In genomic region chr17:56144205-56144604, GRCh38 we compare ENCODE assay signal across 2 cellular contexts.
TF ChIP-seq lines count a peak whose summit lies in the region.

No MANE protein-coding gene starts in this region.

TF ChIP-seq in IMR-90, 13 proteins besides CTCF, POLR2A, EP300 and RAD21:
- no peak for TF ChIP-seq USF2 (IDR thresholded peaks at IDR 0.05; ENCODE audit: low read depth, low read length)
- TF ChIP-seq SMC3 (IDR thresholded peaks at IDR 0.05; ENCODE audit: low read depth, low read length) = no peak
- TF ChIP-seq RCOR1 (IDR thresholded peaks at IDR 0.05; ENCODE audit: insufficient replicate concordance, low read length) = no peak
- no peak for TF ChIP-seq FOS (IDR thresholded peaks at IDR 0.05; ENCODE audit: low read depth, low read length)
- TF ChIP-seq MAFK (IDR thresholded peaks at IDR 0.05; ENCODE audit: low read depth, low read length) = no peak
- TF ChIP-seq ELK1 (IDR thresholded peaks at IDR 0.05; ENCODE audit: borderline replicate concordance, low read depth, low read length) = no peak
- no peak for TF ChIP-seq CEBPB (IDR thresholded peaks at IDR 0.05; ENCODE audit: low read depth, low read length)
- no peak for TF ChIP-seq RFX5 (IDR thresholded peaks at IDR 0.05; ENCODE audit: low read depth, low read length)
- no peak for TF ChIP-seq MXI1 (IDR thresholded peaks at IDR 0.05; ENCODE audit: borderline replicate concordance, low read depth, low read length)
TF ChIP-seq in IMR-90: peak in this region for 0.

TF ChIP-seq in H1, 55 proteins besides CTCF, POLR2A, EP300 and RAD21:
- TF ChIP-seq ZNF274 (IDR thresholded peaks at IDR 0.05; ENCODE audit: borderline replicate concordance, extremely low read depth, low read length) = no peak
- no peak for TF ChIP-seq TEAD4 (IDR thresholded peaks at IDR 0.05; ENCODE audit: low read depth, low read length)
- no peak for TF ChIP-seq RBBP5 (IDR thresholded peaks at IDR 0.05; ENCODE audit: borderline replicate concordance, low read depth, low read length)
- TF ChIP-seq GABPA (IDR thresholded peaks at IDR 0.05; ENCODE audit: borderline replicate concordance, insufficient read depth, low read length) = no peak
- TF ChIP-seq SUZ12 (IDR thresholded peaks at IDR 0.05; ENCODE audit: low read length) = no peak
- TF ChIP-seq CBX8 (IDR thresholded peaks at IDR 0.05; ENCODE audit: borderline replicate concordance, low read depth, low read length) = no peak
- no peak for TF ChIP-seq SP4 (IDR thresholded peaks at IDR 0.05; ENCODE audit: low read length)
- no peak for TF ChIP-seq CHD7 (IDR thresholded peaks at IDR 0.05; ENCODE audit: insufficient replicate concordance, low read length)
- no peak for TF ChIP-seq EGR1 (IDR thresholded peaks at IDR 0.05; ENCODE audit: borderline replicate concordance, low read depth, low read length)
- TF ChIP-seq SP2 (IDR thresholded peaks at IDR 0.05; ENCODE audit: low read length) = no peak
- no peak for TF ChIP-seq CHD2 (IDR thresholded peaks at IDR 0.05; ENCODE audit: low read length)
